26 cellular contexts compared by ENCODE assay signal in the genomic region with DNA sequence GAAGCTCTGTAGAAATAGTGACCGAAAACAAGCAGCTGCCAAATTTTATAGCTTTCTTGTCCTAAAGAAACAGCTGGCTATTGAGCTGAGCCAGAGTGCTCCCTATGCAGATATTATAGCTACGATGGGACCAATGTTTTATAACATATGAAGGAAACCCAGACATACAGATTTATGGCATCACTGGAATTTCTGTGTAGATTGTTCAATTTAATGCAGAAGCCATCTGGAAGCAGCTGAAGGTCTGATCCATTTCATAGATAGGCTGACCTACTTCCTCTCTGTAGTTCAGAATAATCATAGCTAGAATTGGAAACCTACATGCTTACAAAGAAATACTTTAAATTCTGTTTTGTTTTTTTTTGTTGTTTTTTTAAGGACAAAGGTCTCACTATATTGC. TPM values are rescaled to one million over a fixed set of nuclear protein-coding genes. Genes with fewer than 3 reads are reported as not detected.
"Had no signal": no experiment of that assay in that cellular context is flagged by ENCODE, and none has a peak within 500 bp of the region (broad histone marks: within the 10 kb centered on the region; RNA-seq: fewer than 3 reads in every experiment).

No MANE protein-coding gene starts in this region.

- H3K9me3 ChIP-seq: SJCRH30 had no signal

- H3K4me2 ChIP-seq: KMS-11 had no signal

- H3K27me3 ChIP-seq: SJCRH30 had no signal

- H3K4me1 ChIP-seq: SJCRH30 had no signal

- H3K4me3 ChIP-seq: SJCRH30, SK-N-MC had no signal

- H3K36me3 ChIP-seq: SJCRH30 had no signal

- DNase-seq: IMR-90, Kasumi-1, MM.1S, NCI-H1092 treated with DMSO at 0.1 percent for 48 hours, NCI-H1436, NCI-H187, NCI-H2029, NCI-H2081 treated with DMSO at 0.1 percent for 48 hours, NCI-H2171, NCI-H226, NCI-H446, NCI-H510A, NCI-H524 treated with DMSO at 0.1 percent for 48 hours, NCI-H69, NCI-H774, PC-3, SHP77 treated with DMSO at 0.1 percent for 48 hours, T-helper 1 cell had no signal

- H3K9ac ChIP-seq: KMS-11 had no signal

- H3K27ac ChIP-seq: KMS-11, SJCRH30, SK-N-MC had no signal

- ATAC-seq: HepG2, Panc1, PC-3, Right ventricle myocardium inferior had no signal

RNA-seq across cellular contexts. Expression of a gene that starts 11.8 kb away (rescaled TPM):
- polyA plus RNA-seq: HepG2 had no signal

RNA-seq across cellular contexts. Expression of a gene that starts 28.5 kb away (rescaled TPM):
- total RNA-seq: HepG2, IMR-90, Right ventricle myocardium inferior, SJCRH30 had no signal
- polyA plus RNA-seq: HepG2, IMR-90 had no signal

RNA-seq across cellular contexts. Expression of a gene that starts 51.1 kb away (rescaled TPM):
- total RNA-seq: HT1080, IMR-90, M059J, PC-3, SJCRH30 had no signal
- polyA plus RNA-seq: IMR-90 had no signal
